In genomic region chr2:3703236-3703682, GRCh38 we compare ENCODE assay signal across 26 cellular contexts. TPM values are rescaled to one million over a fixed set of nuclear protein-coding genes. Genes with fewer than 3 reads are reported as not detected.
DNase-seq lines count a peak whose midpoint lies in the region; ATAC-seq, FAIRE-seq and TF ChIP-seq lines count a peak whose summit lies in the region.
"Had no signal": no experiment of that assay in that cellular context is flagged by ENCODE, and none has a peak within 500 bp of the region (broad histone marks: within the 10 kb centered on the region; RNA-seq: fewer than 3 reads in every experiment).

A gene with protein sequence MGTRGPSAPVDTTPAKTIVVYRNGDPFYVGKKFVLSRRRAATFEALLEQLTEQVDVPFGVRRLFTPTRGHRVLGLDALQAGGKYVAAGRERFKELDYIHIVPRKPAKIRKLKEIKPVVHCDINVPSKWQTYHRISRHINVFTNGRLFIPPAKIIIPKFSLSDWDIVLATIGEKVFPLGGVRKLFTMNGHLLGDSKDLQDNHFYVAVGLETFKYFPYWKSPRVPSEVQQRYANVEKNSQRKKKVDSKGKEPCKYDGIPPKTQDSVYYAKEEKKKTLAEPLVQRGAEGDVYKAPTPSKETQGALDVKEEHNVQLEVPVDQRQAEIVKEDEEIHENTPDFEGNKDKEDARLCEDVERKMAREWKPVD (plus strand): TSS chr2:3703575. CDS start chr2:3703752, 177 bp downstream.

- H3K27me3 ChIP-seq in mammary epithelial cell (ENCODE audit: insufficient read depth, low read length) (peaks cover 2% of the 10 kb centered on the region), lower lobe of right lung (ENCODE audit: low read depth) (peaks cover 34% of the 10 kb centered on the region), thoracic aorta (replicated peaks; ENCODE audit: insufficient read depth) (no peaks in the 10 kb centered on the region)

- no peak for TF ChIP-seq CTCF in mammary epithelial cell (conservative IDR thresholded peaks at IDR 0.05 in 1 of 2, IDR thresholded peaks at IDR 0.05 in 1 of 2; ENCODE audit: extremely low read depth in 1 of 2, insufficient read depth in 1 of 2, low read depth in 1 of 2, low read length in 2 of 2)
- no peak for TF ChIP-seq CTCF in lower lobe of right lung (IDR thresholded peaks at IDR 0.05)
- TF ChIP-seq CTCF in thoracic aorta (IDR thresholded peaks at IDR 0.05), result no peak

- H3K9me3 ChIP-seq in mammary epithelial cell (replicated peaks; ENCODE audit: insufficient read depth, low read length), result no peaks in the 10 kb centered on the region
- no peaks in the 10 kb centered on the region for H3K9me3 ChIP-seq in lower lobe of right lung
- no peaks in the 10 kb centered on the region for H3K9me3 ChIP-seq in thoracic aorta

- peak within 1 kb of the TSS; percentile 26 for H2AFZ ChIP-seq in mammary epithelial cell (ENCODE audit: low read depth, low read length)

- H3K4me3 Mint-ChIP-seq in activated CD4-positive, alpha-beta memory T cell treated with anti-CD3 and anti-CD28 coated beads, Interleukin-2, amount 10 ng/mL, durations not matched to agents 7 days and 5 days, result no peak within 1 kb of the TSS
- H3K4me3 Mint-ChIP-seq: stimulated activated naive B cell treated with anti-CD40 and anti-IgM and Interleukin-4, amounts not matched to agents 10 μg/mL and 1 μg/mL and 100 μg/mL, for 72 hours had no signal

- CTCF ChIA-PET in mammary epithelial cell (lab: Charles Lee; ENCODE audit: low non-redundant PET), result no interaction called here
- CTCF ChIA-PET in activated CD4-positive, alpha-beta memory T cell treated with anti-CD3 and anti-CD28 coated beads, Interleukin-2, amount 10 ng/mL, durations not matched to agents 7 days and 5 days (lab: Charles Lee), result no interaction called here

- H3K4me1 ChIP-seq in mammary epithelial cell (ENCODE audit: insufficient read depth, low read length), result no peaks in the 10 kb centered on the region
- no peaks in the 10 kb centered on the region for H3K4me1 ChIP-seq in lower lobe of right lung
- H3K4me1 ChIP-seq in thoracic aorta (ENCODE audit: control insufficient read depth in 1 of 2, low read depth in 2 of 2), result peaks cover 11 to 22% of the 10 kb centered on the region in 2 donors

- H3K27ac Mint-ChIP-seq in activated CD4-positive, alpha-beta memory T cell treated with anti-CD3 and anti-CD28 coated beads, Interleukin-2, amount 10 ng/mL, durations not matched to agents 7 days and 5 days, result no peak within 1 kb of the TSS
- H3K27ac Mint-ChIP-seq: stimulated activated naive B cell treated with anti-CD40 and anti-IgM and Interleukin-4, amounts not matched to agents 10 μg/mL and 1 μg/mL and 100 μg/mL, for 72 hours; T-cell had no signal

- no TSS peak for BruUV-seq in mammary epithelial cell (replicated peaks; lab: Mats Ljungman, UMichigan)

- peak; percentile 29 for ATAC-seq in lower lobe of right lung
- no peak for ATAC-seq in thoracic aorta (ENCODE audit: insufficient number of reproducible peaks, low FRiP score, low read depth)
- no peak for ATAC-seq in GM19324 (IDR thresholded peaks at IDR 0.05; ENCODE audit: low FRiP score, unreplicated experiment)
- ATAC-seq: left colon; stimulated activated naive B cell treated with anti-CD40 and anti-IgM and Interleukin-4, amounts not matched to agents 10 μg/mL and 1 μg/mL and 100 μg/mL, for 72 hours; T-cell had no signal

- intact Hi-C loops in mammary epithelial cell (cut with micrococcal nuclease) (no loop called here), lower lobe of right lung (cut with DNase I) (no loop called here)

- H3K36me3 ChIP-seq in mammary epithelial cell (ENCODE audit: insufficient read depth, low read length) (no peaks in the 10 kb centered on the region), lower lobe of right lung (no peaks in the 10 kb centered on the region), thoracic aorta (no peaks in the 10 kb centered on the region)

- H3K4me3 ChIP-seq in mammary epithelial cell (replicated peaks in 1 of 3; ENCODE audit: insufficient read depth in 1 of 3, low read depth in 2 of 3, low read length in 3 of 3) (no peak within 1 kb of the TSS), lower lobe of right lung (no peak within 1 kb of the TSS), thoracic aorta (peak within 1 kb of the TSS; percentile 65)

- no peak within 1 kb of the TSS for H3K27ac ChIP-seq in mammary epithelial cell (ENCODE audit: insufficient read depth, low read depth, low read length)
- H3K27ac ChIP-seq in lower lobe of right lung, result no peak within 1 kb of the TSS
- no peak within 1 kb of the TSS for H3K27ac ChIP-seq in thoracic aorta

- no peaks in the 10 kb centered on the region for H3K79me2 ChIP-seq in mammary epithelial cell (ENCODE audit: insufficient read depth, low read length)

- POLR2A ChIA-PET in activated CD4-positive, alpha-beta memory T cell treated with anti-CD3 and anti-CD28 coated beads, Interleukin-2, amount 10 ng/mL, durations not matched to agents 7 days and 5 days (lab: Charles Lee), result no interaction called here

- dilution Hi-C loops in mammary epithelial cell (cut with HindIII; ENCODE audit: low sequenced_read_pairs), result loop anchor here (5.0 kb wide), 1 partner anchor 69 kb away; no protein-coding TSS in a partner anchor

- no peak within 1 kb of the TSS for H3K9ac ChIP-seq in mammary epithelial cell (ENCODE audit: insufficient read depth, low read length)

- H3K9me3 Mint-ChIP-seq in activated CD4-positive, alpha-beta memory T cell treated with anti-CD3 and anti-CD28 coated beads, Interleukin-2, amount 10 ng/mL, durations not matched to agents 7 days and 5 days, result peaks cover 2% of the 10 kb centered on the region

- DNase-seq in activated gamma-delta T cell (lab: John Stamatoyannopoulos, UW), result peak; percentile 9
- DNase-seq in activated gamma-delta T cell treated with Interleukin-2 at 50 U/mL for 16 hours, result no peak
- DNase-seq in mammary epithelial cell, result no peak
- DNase-seq in lower lobe of right lung, result no peak
- no peak for DNase-seq in thoracic aorta (ENCODE audit: low spot score)
- DNase-seq in RCC 7860 (ENCODE audit: low spot score), result no peak
- DNase-seq in activated CD4-positive, alpha-beta memory T cell treated with anti-CD3 and anti-CD28 coated beads, Interleukin-2, amount 10 ng/mL, durations not matched to agents 7 days and 5 days, result no peak
- DNase-seq: activated CD4-positive, alpha-beta T cell treated with anti-CD3 and anti-CD28 coated beads, Interleukin-2, amount 50 U/mL, for 1 hour; activated naive CD4-positive, alpha-beta T cell treated with Interleukin-2 at 50 U/mL for 16 hours; anterior cingulate cortex; C1 segment of cervical spinal cord; GF-D8; GOT3; left colon; NCI-H1092 treated with DMSO at 0.1 percent for 48 hours; occipital lobe; SHP77; stimulated activated naive B cell treated with anti-CD40 and anti-IgM and Interleukin-4, amounts not matched to agents 10 μg/mL and 1 μg/mL and 100 μg/mL, for 72 hours; T-cell had no signal

- no peaks in the 10 kb centered on the region for H3K4me1 Mint-ChIP-seq in activated CD4-positive, alpha-beta memory T cell treated with anti-CD3 and anti-CD28 coated beads, Interleukin-2, amount 10 ng/mL, durations not matched to agents 7 days and 5 days

- 28% methylated on average over 6 of the region's 48 CpGs for WGBS in mammary epithelial cell (ENCODE audit: low coverage, missing lambda C conversion rate)

- no peak within 1 kb of the TSS for H3K4me2 ChIP-seq in mammary epithelial cell (ENCODE audit: insufficient read depth, low read depth, low read length)

- in situ Hi-C loops in mammary epithelial cell (cut with MboI; ENCODE audit: low sequenced_read_pairs in 2 of 2), result no loop called here

- H4K20me1 ChIP-seq in mammary epithelial cell (ENCODE audit: insufficient read depth, low read length), result no peaks in the 10 kb centered on the region

- H3K27me3 Mint-ChIP-seq in activated CD4-positive, alpha-beta memory T cell treated with anti-CD3 and anti-CD28 coated beads, Interleukin-2, amount 10 ng/mL, durations not matched to agents 7 days and 5 days, result peaks cover 19% of the 10 kb centered on the region

- FAIRE-seq in RCC 7860 (lab: Jason Lieb, UNC), result no peak
- FAIRE-seq: D721Med, endometrium, GM19239 had no signal

- peaks cover 2% of the 10 kb centered on the region for H3K36me3 Mint-ChIP-seq in activated CD4-positive, alpha-beta memory T cell treated with anti-CD3 and anti-CD28 coated beads, Interleukin-2, amount 10 ng/mL, durations not matched to agents 7 days and 5 days (ENCODE audit: low read depth)
- H3K36me3 Mint-ChIP-seq: T-cell had no signal

RNA-seq across cellular contexts. Expression of the gene that starts here (rescaled TPM):
- not detected for total RNA-seq in mammary epithelial cell
- polyA plus RNA-seq in mammary epithelial cell, result not detected
- polyA minus RNA-seq in mammary epithelial cell, result not detected
- total RNA-seq in lower lobe of right lung, result not detected
- 10 to 100 TPM in 1 of 2 donors, 1 to 10 TPM in 1; 6.6 to 13.1 TPM for total RNA-seq in thoracic aorta
- total RNA-seq in activated CD4-positive, alpha-beta memory T cell treated with anti-CD3 and anti-CD28 coated beads, Interleukin-2, amount 10 ng/mL, durations not matched to agents 7 days and 5 days, result not detected
- total RNA-seq: A172, left colon, LHCN-M2, T-cell, ureter had no signal

Comparison
In these comparisons a context has a peak if more than half of its experiments do, and no peak if none do; other contexts are left out.
1. Peak in ATAC-seq in lower lobe of right lung; RNA of the gene not detected or under 1 TPM.